Comparison of ENCODE assay signal across 8 cellular contexts in genomic region chr3:15601046-15601398, GRCh38. TPM values are rescaled to one million over a fixed set of nuclear protein-coding genes. Genes with fewer than 3 reads are reported as not detected.
DNase-seq lines count a peak whose midpoint lies in the region; TF ChIP-seq lines count a peak whose summit lies in the region.

No MANE protein-coding gene starts in this region.

- H3K4me1 Mint-ChIP-seq in HFFc6 (ENCODE audit: low read depth): peaks cover 27% of the 10 kb centered on the region
- peaks cover 20% of the 10 kb centered on the region for H3K4me1 Mint-ChIP-seq in progenitor cell of endocrine pancreas (ENCODE audit: low read depth)

- TF ChIP-seq CTCF in GM10266 (IDR thresholded peaks at IDR 0.05; ENCODE audit: control insufficient read depth, insufficient read depth, low read depth, missing control alignments) (no peak), HFFc6 (IDR thresholded peaks at IDR 0.05) (no peak), fibroblast of mammary gland (conservative IDR thresholded peaks at IDR 0.05; ENCODE audit: control insufficient read depth, insufficient read depth, low read depth, low read length) (no peak), progenitor cell of endocrine pancreas (IDR thresholded peaks at IDR 0.05; ENCODE audit: unreplicated experiment) (no peak)

- H3K9me3 Mint-ChIP-seq in HFFc6 (no peaks in the 10 kb centered on the region), progenitor cell of endocrine pancreas (ENCODE audit: low read depth) (peaks cover 7% of the 10 kb centered on the region)

- DNase-seq in GM10266 (ENCODE audit: extremely low spot score): peak; percentile 35
- DNase-seq in HFFc6: no peak
- DNase-seq in RKO (ENCODE audit: low spot score): peak; percentile 66
- no peak for DNase-seq in fibroblast of mammary gland (ENCODE audit: low read depth)
- no peak for DNase-seq in progenitor cell of endocrine pancreas (ENCODE audit: low spot score, unreplicated experiment)
- DNase-seq in NCI-H2107 (lab: John Stamatoyannopoulos, UW): no peak
- no peak for DNase-seq in NCI-H1436 treated with DMSO at 0.1 percent for 48 hours (lab: John Stamatoyannopoulos, UW)
- DNase-seq in activated CD8-positive, alpha-beta memory T cell treated with anti-CD3 and anti-CD28 coated beads for 24 hours: no peak

- peaks cover 17% of the 10 kb centered on the region for H3K36me3 Mint-ChIP-seq in HFFc6 (ENCODE audit: low read depth)
- H3K36me3 Mint-ChIP-seq in progenitor cell of endocrine pancreas (ENCODE audit: insufficient read depth): peaks cover 30% of the 10 kb centered on the region

- H3K27ac Mint-ChIP-seq in HFFc6 (peak overlapping the region; percentile 93), progenitor cell of endocrine pancreas (peak overlapping the region; percentile 98)

- H3K4me3 Mint-ChIP-seq in HFFc6 (peak overlapping the region; percentile 99), progenitor cell of endocrine pancreas (ENCODE audit: low read depth) (peak overlapping the region; percentile 99)

- H3K4me3 ChIP-seq in fibroblast of mammary gland (ENCODE audit: control insufficient read depth, low read depth, low read length): peak overlapping the region; percentile 87

- H3K27me3 Mint-ChIP-seq in HFFc6 (ENCODE audit: insufficient read depth): peaks cover 4% of the 10 kb centered on the region; the same call in 1 of the 2 replicates
- H3K27me3 Mint-ChIP-seq in progenitor cell of endocrine pancreas: no peaks in the 10 kb centered on the region

RNA-seq across cellular contexts. Expression of gene HACL1, which starts 0.3 kb away (rescaled TPM):
- 10 to 100 TPM; 18.6 to 21.8 (median 20.5) TPM for total RNA-seq in HFFc6 (2021; fragmentation: NEBNext Ultra II Directional; extraction: Animal tissue kit (Norgen Biotek cat#: 25700))
- 24.4 and 25.9 TPM in 2 replicates for total RNA-seq in progenitor cell of endocrine pancreas

RNA-seq across cellular contexts. Expression of gene BTD, which starts 0.5 kb away (rescaled TPM):
- 10 to 100 TPM; 13.9 to 22.7 (median 17.2) TPM for total RNA-seq in HFFc6 (2021; fragmentation: NEBNext Ultra II Directional; extraction: Animal tissue kit (Norgen Biotek cat#: 25700))
- 26.9 and 28.9 TPM in 2 replicates for total RNA-seq in progenitor cell of endocrine pancreas

Comparison
In these comparisons a context has a peak if more than half of its experiments do, and no peak if none do; other contexts are left out.
1. DNase-seq: peak in GM10266 (single experiment) and RKO (single experiment); none in HFFc6 (single experiment), fibroblast of mammary gland (single experiment), progenitor cell of endocrine pancreas (single experiment), NCI-H2107 (single experiment), NCI-H1436 treated with DMSO at 0.1 percent for 48 hours (single experiment) and activated CD8-positive, alpha-beta memory T cell treated with anti-CD3 and anti-CD28 coated beads for 24 hours (single experiment).